Comparison of ENCODE assay signal across 1 cellular context in genomic region chr1:207890136-207890738, GRCh38.
TF ChIP-seq lines count a peak whose summit lies in the region.

No MANE protein-coding gene starts in this region.

TF ChIP-seq in SK-N-SH, 30 proteins besides CTCF, POLR2A, EP300 and RAD21 (continued from another document):
- TF ChIP-seq, protein P1, sequence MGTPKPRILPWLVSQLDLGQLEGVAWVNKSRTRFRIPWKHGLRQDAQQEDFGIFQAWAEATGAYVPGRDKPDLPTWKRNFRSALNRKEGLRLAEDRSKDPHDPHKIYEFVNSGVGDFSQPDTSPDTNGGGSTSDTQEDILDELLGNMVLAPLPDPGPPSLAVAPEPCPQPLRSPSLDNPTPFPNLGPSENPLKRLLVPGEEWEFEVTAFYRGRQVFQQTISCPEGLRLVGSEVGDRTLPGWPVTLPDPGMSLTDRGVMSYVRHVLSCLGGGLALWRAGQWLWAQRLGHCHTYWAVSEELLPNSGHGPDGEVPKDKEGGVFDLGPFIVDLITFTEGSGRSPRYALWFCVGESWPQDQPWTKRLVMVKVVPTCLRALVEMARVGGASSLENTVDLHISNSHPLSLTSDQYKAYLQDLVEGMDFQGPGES (IDR thresholded peaks at IDR 0.05; ENCODE audit: low read depth, low read length) = no peak
- TF ChIP-seq FOSL2 (IDR thresholded peaks at IDR 0.05; ENCODE audit: borderline replicate concordance, low read depth) (peak; percentile 61; the same call in 1 of the 2 replicates), TCF12 (IDR thresholded peaks at IDR 0.05) (peak; percentile 47; the same call in 1 of the 2 replicates), JUND (IDR thresholded peaks at IDR 0.05) (peak; percentile 50), MXI1 (IDR thresholded peaks at IDR 0.05; ENCODE audit: low read depth, low read length) (no peak), FOXJ3 (CRISPR knock-in tag; IDR thresholded peaks at IDR 0.05) (no peak), SMC3 (IDR thresholded peaks at IDR 0.05; ENCODE audit: low read depth, low read length) (no peak), EZH2phosphoT487 (IDR thresholded peaks at IDR 0.05; ENCODE audit: borderline replicate concordance, low read depth) (no peak), PBX3 (IDR thresholded peaks at IDR 0.05) (no peak), GABPA (IDR thresholded peaks at IDR 0.05; ENCODE audit: low read depth) (no peak), YY1 (IDR thresholded peaks at IDR 0.05; ENCODE audit: low read depth) (peak; percentile 50)
